10 cellular contexts compared by ENCODE assay signal in genomic region chr2:48433682-48434081, GRCh38. TPM values are rescaled to one million over a fixed set of nuclear protein-coding genes. Genes with fewer than 3 reads are reported as not detected.
A peak's percentile ranks its signal among the peaks of the same experiment; 100 is the strongest.
DNase-seq lines count a peak whose midpoint lies in the region; ATAC-seq, FAIRE-seq and TF ChIP-seq lines count a peak whose summit lies in the region.
"Had no signal": no experiment of that assay in that cellular context is flagged by ENCODE, and none has a peak within 500 bp of the region (broad histone marks: within the 10 kb centered on the region; RNA-seq: fewer than 3 reads in every experiment).

No MANE protein-coding gene starts in this region.

- no peak overlapping the region for H4K5ac ChIP-seq in H9 (ENCODE audit: insufficient read length, low read depth, low read length)

- CTCF ChIA-PET in GM12878 (lab: Yijun Ruan, JAX): interaction anchor here (1.0 to 1.9 kb wide), 2 partner anchors 12 to 320 kb away, joined by 3 to 7 read pairs; no protein-coding TSS in a partner anchor

- peak; percentile 81 for FAIRE-seq in GM12878 (lab: Jason Lieb, UNC)

- TF ChIP-seq POLR2A in GM12878 (IDR thresholded peaks at IDR 0.05; ENCODE audit: low read depth, low read length): no peak

- POLR2A ChIA-PET in GM12878 (lab: Charles Lee): interaction anchor here (0.5 to 2.3 kb wide), 5 partner anchors 15 to 1539 kb away, joined by 3 to 11 read pairs (median 3); no protein-coding TSS in a partner anchor

- DNase-seq in H9 (no peak), GM12878 (ENCODE audit: low read depth, low spot score) (no peak), left lobe of liver (ENCODE audit: low spot score) (peak; percentile 76), GM19240 (ENCODE audit: insufficient read length, low spot score) (no peak), NCI-H82 treated with DMSO at 0.1 percent for 48 hours (lab: John Stamatoyannopoulos, UW; ENCODE audit: unreplicated experiment) (no peak), COLO829 (ENCODE audit: low spot score) (no peak), amniotic stem cell (lab: John Stamatoyannopoulos, UW) (no peak)
- DNase-seq: activated CD4-positive, alpha-beta T cell treated with anti-CD3 and anti-CD28 coated beads, Interleukin-2, amount 50 U/mL, for 4 hours; stimulated activated naive CD8-positive, alpha-beta T cell treated with anti-CD3 and anti-CD28 coated beads, Interleukin-15, amount 100 ng/mL, for 72 hours had no signal

- no peak for TF ChIP-seq EP300 in GM12878 (IDR thresholded peaks at IDR 0.05; ENCODE audit: borderline replicate concordance in 1 of 2, control insufficient read depth in 1 of 2, low read depth in 2 of 2, low read length in 2 of 2)

- H3T11ph ChIP-seq in H9 (ENCODE audit: low read length): no peak overlapping the region

- RAD21 ChIA-PET in GM12878 (lab: Charles Lee; ENCODE audit: unreplicated experiment): interaction anchor here (1.3 kb wide), 2 partner anchors 9 to 16 kb away, joined by 4 to 5 read pairs; no protein-coding TSS in a partner anchor

- H3K9me3 Mint-ChIP-seq in H9: peaks cover 0 to 3% of the 10 kb centered on the region in 2 experiments; a peak in 1 of 5 replicates
- H3K9me3 Mint-ChIP-seq: stimulated activated naive CD8-positive, alpha-beta T cell treated with anti-CD3 and anti-CD28 coated beads, Interleukin-15, amount 100 ng/mL, for 72 hours had no signal

- H3K23me2 ChIP-seq in H9 (ENCODE audit: insufficient read length, low read depth, low read length, poor library complexity, severe bottlenecking): no peaks in the 10 kb centered on the region

- H3K36me3 ChIP-seq in GM12878 (ENCODE audit: control insufficient read depth in 2 of 2, insufficient read depth in 2 of 2, low read length in 1 of 2) (no peaks in the 10 kb centered on the region), subcutaneous abdominal adipose tissue (ENCODE audit: control insufficient read depth in 5 of 5, insufficient read depth in 5 of 5, low read length in 5 of 5) (no peaks in the 10 kb centered on the region)

- H3K79me1 ChIP-seq in H9 (ENCODE audit: insufficient read depth, low read depth, low read length, poor library complexity, severe bottlenecking): no peaks in the 10 kb centered on the region

- H3K4me2 ChIP-seq in H9 (ENCODE audit: insufficient read depth, insufficient read length, low read length) (no peak overlapping the region), GM12878 (ENCODE audit: control insufficient read depth, insufficient read depth) (no peak overlapping the region)

- no peak overlapping the region for H2BK12ac ChIP-seq in H9 (ENCODE audit: insufficient read length, low read depth, low read length)

- H3K4me3 ChIP-seq in GM12878 (no peak overlapping the region), subcutaneous abdominal adipose tissue (ENCODE audit: low read depth in 1 of 5, low read length in 5 of 5) (peak overlapping the region in 2 of 5 donors; percentile 22 to 49)

- H3K14ac ChIP-seq in H9 (ENCODE audit: insufficient read depth, low read length): no peak overlapping the region; the same call in 1 of the 2 replicates

- H3K9ac ChIP-seq in H9 (ENCODE audit: extremely low read depth, insufficient read length, low read length): no peak overlapping the region
- H3K9ac ChIP-seq in GM12878 (ENCODE audit: control insufficient read depth, insufficient read depth, low read length): no peak overlapping the region
- H3K9ac ChIP-seq in subcutaneous abdominal adipose tissue (ENCODE audit: low read length in 5 of 5): peak overlapping the region in 1 of 5 donors; percentile 44

- H4K91ac ChIP-seq in H9 (ENCODE audit: insufficient read length, low read depth, low read length): no peak overlapping the region

- WGBS in H9 (ENCODE audit: extremely low coverage, insufficient read length, low lambda C conversion rate): no CpG with 5 or more reads among the region's 3 CpGs
- WGBS in GM12878 (ENCODE audit: insufficient coverage, insufficient replicate concordance, low lambda C conversion rate, missing lambda C conversion rate): 10% methylated on average over 3 of the region's 3 CpGs

- SMC1A ChIA-PET in GM12878 (lab: Charles Lee; ENCODE audit: uncharacterized antibody, unreplicated experiment): interaction anchor here (0.7 to 2.9 kb wide), 9 partner anchors 8 to 326 kb away, joined by 3 to 17 read pairs (median 4); no protein-coding TSS in a partner anchor

- intact Hi-C loops in GM12878 (cut with micrococcal nuclease; ENCODE audit: unreplicated experiment): no loop called here

- H3K27ac Mint-ChIP-seq in H9: no peak overlapping the region
- H3K27ac Mint-ChIP-seq: stimulated activated naive CD8-positive, alpha-beta T cell treated with anti-CD3 and anti-CD28 coated beads, Interleukin-15, amount 100 ng/mL, for 72 hours had no signal

- peak overlapping the region; percentile 18 for H2AFZ ChIP-seq in H9 (ENCODE audit: low read length)
- no peak overlapping the region for H2AFZ ChIP-seq in GM12878 (ENCODE audit: control insufficient read depth, low read depth, low read length)

- H3K4me1 ChIP-seq in H9 (ENCODE audit: insufficient read depth, low read length) (no peaks in the 10 kb centered on the region), GM12878 (ENCODE audit: control insufficient read depth, insufficient read depth, low read length) (peaks cover 9% of the 10 kb centered on the region), subcutaneous abdominal adipose tissue (ENCODE audit: control insufficient read depth in 5 of 5, insufficient read depth in 5 of 5, low read length in 5 of 5) (peaks cover 0 to 19% (median 14%) of the 10 kb centered on the region in 5 donors)

- TF ChIP-seq CTCF in H9 (conservative IDR thresholded peaks at IDR 0.05) (no peak), GM12878 (IDR thresholded peaks at IDR 0.05 in 2 of 3, conservative IDR thresholded peaks at IDR 0.05 in 1 of 3; ENCODE audit: control insufficient read depth in 2 of 3, extremely low read depth in 1 of 3, insufficient read depth in 1 of 3, low read depth in 3 of 3, low read length in 3 of 3) (no peak)

- H2BK120ac ChIP-seq in H9 (ENCODE audit: low read depth, low read length, poor library complexity, severe bottlenecking): no peak overlapping the region

- ATAC-seq in GM12878 (peak; percentile 65), left lobe of liver (peak; percentile 96)
- ATAC-seq: stimulated activated naive CD8-positive, alpha-beta T cell treated with anti-CD3 and anti-CD28 coated beads, Interleukin-15, amount 100 ng/mL, for 72 hours had no signal

- no peaks in the 10 kb centered on the region for H3K27me3 ChIP-seq in H9 (ENCODE audit: insufficient read depth, low read length)
- H3K27me3 ChIP-seq in GM12878 (replicated peaks in 1 of 2; ENCODE audit: control insufficient read depth in 2 of 2, insufficient read depth in 2 of 2, low read length in 1 of 2): no peaks in the 10 kb centered on the region
- H3K27me3 ChIP-seq in subcutaneous abdominal adipose tissue (ENCODE audit: control insufficient read depth in 5 of 5, insufficient read depth in 4 of 5, low read length in 5 of 5): no peaks in the 10 kb centered on the region

- H2AK5ac ChIP-seq in H9 (ENCODE audit: insufficient read length, low read length): no peak overlapping the region

- no peak overlapping the region for H2BK5ac ChIP-seq in H9 (ENCODE audit: insufficient read length, low read length)

- no peak overlapping the region for H3K4me3 Mint-ChIP-seq in H9
- H3K4me3 Mint-ChIP-seq: stimulated activated naive CD8-positive, alpha-beta T cell treated with anti-CD3 and anti-CD28 coated beads, Interleukin-15, amount 100 ng/mL, for 72 hours had no signal

- no peak overlapping the region for H4K8ac ChIP-seq in H9 (replicated peaks; ENCODE audit: insufficient read length, low read depth, low read length)

- H3K9me3 ChIP-seq in H9 (ENCODE audit: control insufficient read depth, low read depth, low read length): no peaks in the 10 kb centered on the region
- H3K9me3 ChIP-seq in GM12878 (replicated peaks; ENCODE audit: control insufficient read depth, insufficient read depth, low read length): no peaks in the 10 kb centered on the region
- H3K9me3 ChIP-seq in subcutaneous abdominal adipose tissue (ENCODE audit: control insufficient read depth in 5 of 5, low read length in 5 of 5): no peaks in the 10 kb centered on the region

- no peak overlapping the region for H3K56ac ChIP-seq in H9 (ENCODE audit: insufficient read length, low read depth, low read length)

- no peaks in the 10 kb centered on the region for H3K4me1 Mint-ChIP-seq in H9

- H4K20me1 ChIP-seq in H9 (ENCODE audit: control insufficient read depth, insufficient read depth, insufficient read length): no peaks in the 10 kb centered on the region
- no peaks in the 10 kb centered on the region for H4K20me1 ChIP-seq in GM12878 (ENCODE audit: control insufficient read depth, insufficient read depth)

- H2BK15ac ChIP-seq in H9 (ENCODE audit: low read depth, low read length): no peak overlapping the region

- no TSS peak for BruUV-seq in GM12878 (replicated peaks; lab: Mats Ljungman, UMichigan)

- H3K79me2 ChIP-seq in H9 (ENCODE audit: insufficient read depth, low read length) (no peaks in the 10 kb centered on the region), GM12878 (ENCODE audit: control insufficient read depth, insufficient read depth, low read length) (no peaks in the 10 kb centered on the region)

- H3K27ac ChIP-seq in H9 (ENCODE audit: insufficient read length, low read depth, low read length) (no peak overlapping the region), GM12878 (ENCODE audit: control insufficient read depth, insufficient read depth) (no peak overlapping the region), subcutaneous abdominal adipose tissue (ENCODE audit: low read depth, low read length) (peak overlapping the region; percentile 33)

- H3K18ac ChIP-seq in H9 (ENCODE audit: insufficient read length, low read depth, low read length): no peak overlapping the region

- no peak overlapping the region for H3K23ac ChIP-seq in H9 (ENCODE audit: insufficient read length, low read depth, low read length)

- in situ Hi-C loops in GM12878 (cut with MboI): no loop called here

- no peak overlapping the region for H3K4ac ChIP-seq in H9 (ENCODE audit: low read depth, low read length)

- H3K36me3 Mint-ChIP-seq in H9 (ENCODE audit: insufficient read depth in 1 of 3, low read depth in 3 of 3): no peaks in the 10 kb centered on the region

- H2BK20ac ChIP-seq in H9 (ENCODE audit: low read depth, low read length, poor library complexity, severe bottlenecking): no peak overlapping the region

- H3K27me3 Mint-ChIP-seq in H9 (ENCODE audit: low read depth): no peaks in the 10 kb centered on the region
- H3K27me3 Mint-ChIP-seq: stimulated activated naive CD8-positive, alpha-beta T cell treated with anti-CD3 and anti-CD28 coated beads, Interleukin-15, amount 100 ng/mL, for 72 hours had no signal

- no peak for TF ChIP-seq RAD21 in GM12878 (IDR thresholded peaks at IDR 0.05; ENCODE audit: insufficient read depth, low read depth, low read length)

RNA-seq across cellular contexts. Expression of gene PPP1R21, which starts 6.9 kb away (rescaled TPM):
- total RNA-seq in H9 (2021) (15.8 and 20.2 TPM in 2 replicates), GM12878 (2014; rRNA removed) (16.3 and 17.3 TPM in 2 replicates), GM12878 (2014; rRNA removed; fragmentation: Illumina TruSeq; extraction: Trizol) (18.6 and 20.2 TPM in 2 replicates), GM12878 (2021) (20.2 and 20.4 TPM in 2 replicates), left lobe of liver (12.7 TPM)
- 46.6 and 49.7 TPM in 2 replicates for total RNA-seq in GM12878 (2013; cell fraction: nucleolus; rRNA removed)
- 19.3 TPM for polyA plus RNA-seq in GM12878 (2011; ENCODE audit: low read depth)
- polyA plus RNA-seq in GM12878 (2011; rRNA removed) (33.9 and 48.3 TPM in 2 replicates), GM12878 (2014; fragmentation: Illumina TruSeq; extraction: Trizol) (27.8 and 37.0 TPM in 2 replicates), GM12878 (2014; fragmentation: Nextera tagmentation; extraction: Ambion mirVana) (10 to 100 TPM; 15.0 to 19.9 TPM), GM12878 (2014; rRNA removed) (14.0 and 18.2 TPM in 2 replicates), GM12878 (2016; fragmentation: Nextera tagmentation; extraction: Ambion mirVana) (10 to 100 TPM; 23.3 to 23.4 TPM)
- 14.4 and 20.8 TPM in 2 replicates for polyA plus RNA-seq in GM12878 (2011; cell fraction: cytosol; rRNA removed)
- 33.0 and 34.6 TPM in 2 replicates for polyA plus RNA-seq in GM12878 (2011; cell fraction: nucleus; rRNA removed)
- 20.3 and 30.4 TPM in 2 replicates for polyA plus RNA-seq in GM12878 (2012)
- polyA minus RNA-seq in GM12878 (2011; rRNA and poly(A)+ RNA removed): 27.8 and 33.1 TPM in 2 replicates
- 8.7 and 9.8 TPM in 2 replicates for polyA minus RNA-seq in GM12878 (2011; cell fraction: cytosol; rRNA and poly(A)+ RNA removed)
- 22.0 and 26.3 TPM in 2 replicates for polyA minus RNA-seq in GM12878 (2011; cell fraction: nucleus; rRNA and poly(A)+ RNA removed)
